ENCODE assay signal across 13 cellular contexts in the genomic region with DNA sequence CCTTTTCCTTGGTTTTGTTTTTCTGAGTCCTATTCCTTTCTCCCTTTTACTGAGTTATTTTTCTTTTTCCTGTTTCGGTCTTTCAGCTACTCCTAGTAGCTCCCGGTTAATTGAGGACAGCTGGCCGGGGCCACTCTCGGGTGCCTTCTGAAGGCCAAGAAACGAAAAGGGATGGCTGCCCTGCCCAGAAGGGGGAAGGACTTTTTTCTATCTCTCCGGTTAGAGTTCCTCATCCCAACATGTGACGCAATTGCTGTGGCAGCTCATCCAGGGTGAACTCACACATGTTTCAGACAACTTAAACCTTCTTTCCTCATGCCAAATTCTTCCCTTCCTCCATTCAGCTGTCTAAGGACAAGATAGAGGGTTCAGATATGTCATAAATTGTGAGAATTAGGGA.
DNase-seq lines count a peak whose midpoint lies in the region; ATAC-seq and TF ChIP-seq lines count a peak whose summit lies in the region.
"Had no signal": no experiment of that assay in that cellular context is flagged by ENCODE, and none has a peak within 500 bp of the region (broad histone marks: within the 10 kb centered on the region; RNA-seq: fewer than 3 reads in every experiment).

No MANE protein-coding gene starts in this region.

- no peaks in the 10 kb centered on the region for H3K4me1 Mint-ChIP-seq in activated CD8-positive, alpha-beta T cell treated with anti-CD3 and anti-CD28 coated beads for 36 hours (ENCODE audit: low read depth)
- H3K4me1 Mint-ChIP-seq: activated naive CD8-positive, alpha-beta T cell treated with anti-CD3 and anti-CD28 coated beads, Interleukin-2, amount 10 ng/mL, durations not matched to agents 7 days and 5 days had no signal

- no peak for ATAC-seq in activated CD8-positive, alpha-beta T cell treated with anti-CD3 and anti-CD28 coated beads for 36 hours
- ATAC-seq in HG03139 (IDR thresholded peaks at IDR 0.05; ENCODE audit: unreplicated experiment) = no peak

- no peaks in the 10 kb centered on the region for H3K9me3 Mint-ChIP-seq in activated CD8-positive, alpha-beta T cell treated with anti-CD3 and anti-CD28 coated beads for 36 hours
- H3K9me3 Mint-ChIP-seq: activated naive CD8-positive, alpha-beta T cell treated with anti-CD3 and anti-CD28 coated beads, Interleukin-2, amount 10 ng/mL, durations not matched to agents 7 days and 5 days; stimulated activated naive CD8-positive, alpha-beta T cell treated with anti-CD3 and anti-CD28 coated beads, Interleukin-15, Interleukin-2, amounts not matched to agents 100 ng/mL and 50 ng/mL, for 24 hours had no signal

- no peaks in the 10 kb centered on the region for H3K36me3 Mint-ChIP-seq in activated CD8-positive, alpha-beta T cell treated with anti-CD3 and anti-CD28 coated beads for 36 hours (ENCODE audit: low read depth)
- H3K36me3 Mint-ChIP-seq: activated naive CD8-positive, alpha-beta T cell treated with anti-CD3 and anti-CD28 coated beads, Interleukin-2, amount 10 ng/mL, durations not matched to agents 7 days and 5 days had no signal

- no peak overlapping the region for H3K4me3 ChIP-seq in AG04450 (ENCODE audit: low read depth, low read length)
- no peak overlapping the region for H3K4me3 ChIP-seq in NB4 (ENCODE audit: low read depth, low read length)

- TF ChIP-seq CTCF in AG04450 (IDR thresholded peaks at IDR 0.05; ENCODE audit: low read depth, low read length) (no peak), NB4 (IDR thresholded peaks at IDR 0.05; ENCODE audit: low read depth, low read length) (no peak)
- TF ChIP-seq CTCF in activated CD8-positive, alpha-beta T cell treated with anti-CD3 and anti-CD28 coated beads for 36 hours (IDR thresholded peaks at IDR 0.05) = no peak

- peak overlapping the region; percentile 39 for H3K27ac ChIP-seq in AG04450 (ENCODE audit: low read depth, low read length)

- CTCF ChIA-PET in AG04450 (lab: Charles Lee) = no interaction called here
- CTCF ChIA-PET in activated CD8-positive, alpha-beta T cell treated with anti-CD3 and anti-CD28 coated beads for 36 hours (lab: Charles Lee) = no interaction called here

- POLR2A ChIA-PET in AG04450 (lab: Yijun Ruan, JAX) = no interaction called here
- POLR2A ChIA-PET in activated CD8-positive, alpha-beta T cell treated with anti-CD3 and anti-CD28 coated beads for 36 hours (lab: Charles Lee) = no interaction called here

- H3K27me3 ChIP-seq in AG04450 (ENCODE audit: control insufficient read depth, insufficient read depth, low read length) = peaks cover 11% of the 10 kb centered on the region

- no peak for TF ChIP-seq POLR2A in NB4 (IDR thresholded peaks at IDR 0.05; ENCODE audit: extremely low read depth, insufficient read length)

- H3K27me3 Mint-ChIP-seq in activated CD8-positive, alpha-beta T cell treated with anti-CD3 and anti-CD28 coated beads for 36 hours = no peaks in the 10 kb centered on the region
- H3K27me3 Mint-ChIP-seq: stimulated activated naive CD8-positive, alpha-beta T cell treated with anti-CD3 and anti-CD28 coated beads, Interleukin-15, Interleukin-2, amounts not matched to agents 100 ng/mL and 50 ng/mL, for 24 hours had no signal

- DNase-seq in AG04450 (ENCODE audit: low read depth, low spot score) (peak; percentile 44), NB4 (ENCODE audit: low read depth) (peak; percentile 34), fibroblast of the conjunctiva (ENCODE audit: low read depth) (peak; percentile 86), myocyte (ENCODE audit: low read depth) (peak; percentile 84), T-helper 1 cell (no peak), activated gamma-delta T cell treated with Interleukin-2 at 50 U/mL for 16 hours (no peak)
- no peak for DNase-seq in activated CD8-positive, alpha-beta T cell treated with anti-CD3 and anti-CD28 coated beads for 36 hours
- DNase-seq: ACHN; activated naive CD8-positive, alpha-beta T cell treated with anti-CD3 and anti-CD28 coated beads, Interleukin-2, amount 10 ng/mL, durations not matched to agents 7 days and 5 days; Karpas-422; posterior cingulate gyrus had no signal

- H3K4me3 Mint-ChIP-seq in activated CD8-positive, alpha-beta T cell treated with anti-CD3 and anti-CD28 coated beads for 36 hours = no peak overlapping the region
- H3K4me3 Mint-ChIP-seq: activated naive CD8-positive, alpha-beta T cell treated with anti-CD3 and anti-CD28 coated beads, Interleukin-2, amount 10 ng/mL, durations not matched to agents 7 days and 5 days; stimulated activated naive CD8-positive, alpha-beta T cell treated with anti-CD3 and anti-CD28 coated beads, Interleukin-15, Interleukin-2, amounts not matched to agents 100 ng/mL and 50 ng/mL, for 24 hours had no signal

- H3K27ac Mint-ChIP-seq in activated CD8-positive, alpha-beta T cell treated with anti-CD3 and anti-CD28 coated beads for 36 hours = no peak overlapping the region
- H3K27ac Mint-ChIP-seq: activated naive CD8-positive, alpha-beta T cell treated with anti-CD3 and anti-CD28 coated beads, Interleukin-2, amount 10 ng/mL, durations not matched to agents 7 days and 5 days; stimulated activated naive CD8-positive, alpha-beta T cell treated with anti-CD3 and anti-CD28 coated beads, Interleukin-15, Interleukin-2, amounts not matched to agents 100 ng/mL and 50 ng/mL, for 24 hours had no signal

- no peaks in the 10 kb centered on the region for H3K9me3 ChIP-seq in AG04450 (ENCODE audit: control insufficient read depth, insufficient read depth, low read length)

- intact Hi-C loops in activated CD8-positive, alpha-beta T cell treated with anti-CD3 and anti-CD28 coated beads for 36 hours (cut with micrococcal nuclease) = no loop called here

Comparison
In these comparisons a context has a peak if more than half of its experiments do, and no peak if none do; other contexts are left out.
1. DNase-seq: peak in AG04450 (single experiment), NB4 (single experiment), fibroblast of the conjunctiva (single experiment) and myocyte (single experiment); none in activated CD8-positive, alpha-beta T cell treated with anti-CD3 and anti-CD28 coated beads for 36 hours (single experiment), T-helper 1 cell (0 of 5) and activated gamma-delta T cell treated with Interleukin-2 at 50 U/mL for 16 hours (single experiment).